ENCODE assay signal across 1 cellular context in the genomic region with DNA sequence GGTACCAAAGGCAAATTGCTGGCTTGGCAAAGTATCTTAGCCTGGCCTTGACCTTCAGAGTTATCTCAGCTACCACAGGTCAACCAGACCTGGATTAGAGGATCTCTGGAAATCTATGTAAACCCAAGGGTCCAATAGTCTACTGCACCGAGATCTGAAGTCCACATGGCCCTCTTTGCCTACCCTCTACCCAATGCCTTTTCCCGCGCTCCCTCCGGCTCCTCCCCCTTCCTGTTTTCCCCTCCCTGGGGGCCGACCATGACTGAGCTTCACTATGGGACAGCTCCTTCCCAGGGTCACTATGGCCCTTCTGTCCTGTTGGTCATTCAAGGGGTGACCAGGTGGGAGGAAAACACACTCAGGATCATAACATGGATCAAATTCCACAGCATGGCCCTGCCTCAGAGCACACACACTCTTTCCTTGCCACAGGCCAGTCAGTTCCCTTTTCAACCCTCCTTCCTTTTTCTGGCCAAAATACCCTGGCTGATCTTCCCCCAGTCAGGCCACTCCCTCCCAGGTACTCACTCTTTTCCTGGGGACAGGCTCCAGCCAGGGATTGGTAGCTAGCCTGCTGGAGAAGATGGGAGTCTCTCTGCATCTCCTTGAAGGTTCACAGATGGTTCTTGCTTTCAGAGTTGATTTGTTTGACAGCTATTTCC.
TF ChIP-seq lines count a peak whose summit lies in the region.

No MANE protein-coding gene starts in this region.

TF ChIP-seq in K562, 482 proteins besides CTCF, POLR2A, EP300 and RAD21:
- TF ChIP-seq MYC (IDR thresholded peaks at IDR 0.05; ENCODE audit: low read depth, low read length) = no peak
- no peak for TF ChIP-seq MYC (CRISPR knock-in tag; IDR thresholded peaks at IDR 0.05; ENCODE audit: borderline replicate concordance, low read depth)
- TF ChIP-seq EHMT2 (IDR thresholded peaks at IDR 0.05) = no peak
- TF ChIP-seq RBM39 (optimal IDR thresholded peaks at IDR 0.05; ENCODE audit: low read depth, low read length) = no peak
- peak; percentile 71; the same call in 1 of the 2 replicates for TF ChIP-seq SPI1 (IDR thresholded peaks at IDR 0.05; ENCODE audit: borderline replicate concordance, low read depth, low read length)
- TF ChIP-seq CTBP1 (IDR thresholded peaks at IDR 0.05; ENCODE audit: borderline replicate concordance) = peak; percentile 25; the same call in 1 of the 2 replicates
- TF ChIP-seq, protein P1, sequence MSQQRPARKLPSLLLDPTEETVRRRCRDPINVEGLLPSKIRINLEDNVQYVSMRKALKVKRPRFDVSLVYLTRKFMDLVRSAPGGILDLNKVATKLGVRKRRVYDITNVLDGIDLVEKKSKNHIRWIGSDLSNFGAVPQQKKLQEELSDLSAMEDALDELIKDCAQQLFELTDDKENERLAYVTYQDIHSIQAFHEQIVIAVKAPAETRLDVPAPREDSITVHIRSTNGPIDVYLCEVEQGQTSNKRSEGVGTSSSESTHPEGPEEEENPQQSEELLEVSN (IDR thresholded peaks at IDR 0.05; ENCODE audit: borderline replicate concordance in 1 of 2, extremely low read depth in 1 of 2, insufficient read depth in 1 of 2, insufficient read length in 1 of 2, low read depth in 1 of 2, low read length in 1 of 2, poor library complexity in 1 of 2, severe bottlenecking in 1 of 2) = peak in 1 of 2 experiments; percentile 63
- no peak for TF ChIP-seq KLF1 (tag; IDR thresholded peaks at IDR 0.05)
- no peak for TF ChIP-seq NFRKB (IDR thresholded peaks at IDR 0.05; ENCODE audit: low read depth)
